In genomic region chr2:232483296-232483922, GRCh38 we compare ENCODE assay signal across 26 cellular contexts. TPM values are rescaled to one million over a fixed set of nuclear protein-coding genes. Genes with fewer than 3 reads are reported as not detected.
"Had no signal": no experiment of that assay in that cellular context is flagged by ENCODE, and none has a peak within 500 bp of the region (broad histone marks: within the 10 kb centered on the region; RNA-seq: fewer than 3 reads in every experiment).

No MANE protein-coding gene starts in this region.

- H3K4me3 Mint-ChIP-seq: activated naive CD8-positive, alpha-beta T cell treated with anti-CD3 and anti-CD28 coated beads, Interleukin-2, amount 50 U/mL, for 24 hours; activated T-cell treated with anti-CD3 and anti-CD28 coated beads, Interleukin-2, amount 50 U/mL, for 4 hours; dendritic cell treated with granulocyte-macrophage colony-stimulating factor and Interleukin-4, amounts not matched to agents 40 ng/mL and 50 ng/mL, for 4 days; immature natural killer cell; stimulated activated naive CD8-positive, alpha-beta T cell treated with anti-CD3 and anti-CD28 coated beads, Interleukin-15, Interleukin-2, amounts not matched to agents 100 ng/mL and 50 ng/mL, for 24 hours; type B pancreatic cell had no signal

- H3K27me3 ChIP-seq: ascending aorta had no signal

- H3K4me1 ChIP-seq: ascending aorta, breast epithelium had no signal

- H3K27ac ChIP-seq: ascending aorta, breast epithelium, neutrophil, right atrium auricular region, SJSA1 had no signal

- ATAC-seq: activated naive CD8-positive, alpha-beta T cell treated with anti-CD3 and anti-CD28 coated beads, Interleukin-2, amount 50 U/mL, for 24 hours; activated T-cell treated with anti-CD3 and anti-CD28 coated beads, Interleukin-2, amount 50 U/mL, for 4 hours had no signal

- DNase-seq: activated CD4-positive, alpha-beta T cell treated with anti-CD3 and anti-CD28 coated beads, Interleukin-2, amount 50 U/mL, for 1 hour; activated CD4-positive, CD25-positive, alpha-beta regulatory T cell; activated gamma-delta T cell treated with Interleukin-2 at 50 U/mL for 16 hours; activated naive CD8-positive, alpha-beta T cell treated with anti-CD3 and anti-CD28 coated beads, Interleukin-2, amount 50 U/mL, for 24 hours; activated T-cell treated with anti-CD3 and anti-CD28 coated beads, Interleukin-2, amount 50 U/mL, for 4 hours; cerebellar nuclear complex; effector memory CD4-positive, alpha-beta T cell; foreskin melanocyte; immature natural killer cell; mammary epithelial cell; naive B cell; small intestine; SW 1271 had no signal

- H3K4me1 Mint-ChIP-seq: immature natural killer cell had no signal

- H3K36me3 Mint-ChIP-seq: immature natural killer cell, naive B cell, type B pancreatic cell had no signal

- H3K4me3 ChIP-seq: ascending aorta, breast epithelium, right atrium auricular region, SJSA1 had no signal

- H3K36me3 ChIP-seq: ascending aorta, breast epithelium, neutrophil, right atrium auricular region, SJSA1 had no signal

- H3K9me3 ChIP-seq: ascending aorta, breast epithelium, neutrophil, right atrium auricular region, SJSA1 had no signal

- H3K27ac Mint-ChIP-seq: activated naive CD8-positive, alpha-beta T cell treated with anti-CD3 and anti-CD28 coated beads, Interleukin-2, amount 50 U/mL, for 24 hours; dendritic cell treated with granulocyte-macrophage colony-stimulating factor and Interleukin-4, amounts not matched to agents 40 ng/mL and 50 ng/mL, for 4 days; immature natural killer cell; naive B cell; progenitor cell of endocrine pancreas; stimulated activated naive CD8-positive, alpha-beta T cell treated with anti-CD3 and anti-CD28 coated beads, Interleukin-15, Interleukin-2, amounts not matched to agents 100 ng/mL and 50 ng/mL, for 24 hours; type B pancreatic cell had no signal

- H3K9me3 Mint-ChIP-seq: activated naive CD8-positive, alpha-beta T cell treated with anti-CD3 and anti-CD28 coated beads, Interleukin-2, amount 50 U/mL, for 24 hours; activated T-cell treated with anti-CD3 and anti-CD28 coated beads, Interleukin-2, amount 50 U/mL, for 4 hours; dendritic cell treated with granulocyte-macrophage colony-stimulating factor and Interleukin-4, amounts not matched to agents 40 ng/mL and 50 ng/mL, for 4 days; immature natural killer cell; naive B cell; stimulated activated naive CD8-positive, alpha-beta T cell treated with anti-CD3 and anti-CD28 coated beads, Interleukin-15, Interleukin-2, amounts not matched to agents 100 ng/mL and 50 ng/mL, for 24 hours; type B pancreatic cell had no signal

RNA-seq across cellular contexts. Expression of gene ECEL1, which starts 4.2 kb away (rescaled TPM):
- total RNA-seq: fibroblast of lung, mammary epithelial cell, mononuclear cell, right atrium auricular region, SJSA1 had no signal
- polyA plus RNA-seq: fibroblast of lung, immature natural killer cell, mammary epithelial cell had no signal

RNA-seq across cellular contexts. Expression of gene ALPI, which starts 27.5 kb away (rescaled TPM):
- total RNA-seq: activated T-cell treated with anti-CD3 and anti-CD28 coated beads, Interleukin-2, amount 50 U/mL, for 4 hours; ascending aorta; fibroblast of lung; mammary epithelial cell; mononuclear cell; progenitor cell of endocrine pancreas; right atrium auricular region; SJSA1; T-helper 2 cell treated with Interferon-gamma antibody and Interleukin-4, amounts not matched to agents 100 ng/mL and 5 ng/mL, for 36 hours; temporal lobe had no signal
- polyA plus RNA-seq: fibroblast of lung, immature natural killer cell, mammary epithelial cell had no signal

RNA-seq across cellular contexts. Expression of gene PRSS56, which starts 36.8 kb away (rescaled TPM):
- total RNA-seq: activated T-cell treated with anti-CD3 and anti-CD28 coated beads, Interleukin-2, amount 50 U/mL, for 4 hours; ascending aorta; breast epithelium; fibroblast of lung; mammary epithelial cell; mononuclear cell; progenitor cell of endocrine pancreas; SJSA1; T-helper 2 cell treated with Interferon-gamma antibody and Interleukin-4, amounts not matched to agents 100 ng/mL and 5 ng/mL, for 36 hours had no signal
- polyA plus RNA-seq: fibroblast of lung, immature natural killer cell, mammary epithelial cell, small intestine had no signal

RNA-seq across cellular contexts. Expression of gene CHRND, which starts 42.6 kb away (rescaled TPM):
- total RNA-seq: activated T-cell treated with anti-CD3 and anti-CD28 coated beads, Interleukin-2, amount 50 U/mL, for 4 hours; ascending aorta; breast epithelium; fibroblast of lung; mammary epithelial cell; mononuclear cell; SJSA1; T-helper 2 cell treated with Interferon-gamma antibody and Interleukin-4, amounts not matched to agents 100 ng/mL and 5 ng/mL, for 36 hours; temporal lobe had no signal
- polyA plus RNA-seq: fibroblast of lung, immature natural killer cell, mammary epithelial cell, small intestine had no signal

RNA-seq across cellular contexts. Expression of gene CHRNG, which starts 56.1 kb away (rescaled TPM):
- total RNA-seq: activated T-cell treated with anti-CD3 and anti-CD28 coated beads, Interleukin-2, amount 50 U/mL, for 4 hours; ascending aorta; breast epithelium; fibroblast of lung; mammary epithelial cell; mononuclear cell; progenitor cell of endocrine pancreas; right atrium auricular region; SJSA1; T-helper 2 cell treated with Interferon-gamma antibody and Interleukin-4, amounts not matched to agents 100 ng/mL and 5 ng/mL, for 36 hours; temporal lobe had no signal
- polyA plus RNA-seq: fibroblast of lung, immature natural killer cell, mammary epithelial cell, small intestine had no signal
